8 cellular contexts compared by ENCODE assay signal in the genomic region with DNA sequence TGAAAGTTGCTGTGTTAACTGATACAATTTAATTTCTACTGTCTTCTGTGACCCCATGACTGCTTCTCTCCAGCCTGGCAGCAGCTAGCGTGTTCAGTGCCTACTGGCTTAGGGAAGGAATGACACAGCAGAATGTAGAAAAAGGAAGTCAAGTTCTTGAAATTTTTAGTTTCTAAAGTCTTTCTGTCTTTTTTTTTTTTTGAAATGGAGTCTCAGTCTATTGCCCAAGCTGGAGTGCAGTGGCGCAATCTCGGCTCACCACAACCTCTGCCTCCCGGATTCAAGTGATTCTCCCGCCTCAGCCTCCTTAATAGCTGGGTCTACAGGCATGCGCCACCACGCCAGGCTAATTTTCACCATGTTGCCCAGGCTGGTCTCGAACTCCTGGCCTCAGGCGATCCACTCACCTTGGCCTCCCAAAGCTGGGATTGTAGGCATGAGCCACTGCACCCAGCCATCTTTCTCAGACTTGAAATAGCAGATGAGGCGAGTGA. TPM values are rescaled to one million over a fixed set of nuclear protein-coding genes. Genes with fewer than 3 reads are reported as not detected.
DNase-seq lines count a peak whose midpoint lies in the region; ATAC-seq and TF ChIP-seq lines count a peak whose summit lies in the region.

No MANE protein-coding gene starts in this region.

- H3K4me2 ChIP-seq in OCI-LY3 (ENCODE audit: low read length) = peak overlapping the region; percentile 86

- no peak for TF ChIP-seq CTCF in OCI-LY3 (IDR thresholded peaks at IDR 0.05; ENCODE audit: low read depth, low read length)
- TF ChIP-seq CTCF in gastrocnemius medialis (IDR thresholded peaks at IDR 0.05 in 4 of 5, conservative IDR thresholded peaks at IDR 0.05 in 1 of 5) = no peak

- peak overlapping the region; percentile 52 for H3K9ac ChIP-seq in OCI-LY3 (ENCODE audit: low read length)

- no peak for TF ChIP-seq POLR2A in gastrocnemius medialis (IDR thresholded peaks at IDR 0.05)

- ATAC-seq in activated T-cell treated with anti-CD3 and anti-CD28 coated beads, Interleukin-2, amount 50 U/mL, for 4 hours = no peak
- ATAC-seq in gastrocnemius medialis (peak; percentile 50 to 63), GM19351 (IDR thresholded peaks at IDR 0.05; ENCODE audit: unreplicated experiment) (no peak)

- H3K4me3 ChIP-seq in OCI-LY3 (ENCODE audit: low read length) (peak overlapping the region; percentile 31), gastrocnemius medialis (no peak overlapping the region)

- H3K4me1 ChIP-seq in OCI-LY3 (ENCODE audit: low read length) (peaks cover 42% of the 10 kb centered on the region), gastrocnemius medialis (peaks cover 0 to 8% of the 10 kb centered on the region in 2 donors)

- no peaks in the 10 kb centered on the region for H3K27me3 Mint-ChIP-seq in activated T-cell treated with anti-CD3 and anti-CD28 coated beads, Interleukin-2, amount 50 U/mL, for 4 hours (ENCODE audit: low read depth)

- H4K20me1 ChIP-seq in OCI-LY3 (ENCODE audit: insufficient read depth, low read length) = no peaks in the 10 kb centered on the region

- no peak overlapping the region for H3K4me3 Mint-ChIP-seq in activated T-cell treated with anti-CD3 and anti-CD28 coated beads, Interleukin-2, amount 50 U/mL, for 4 hours

- H2AFZ ChIP-seq in OCI-LY3 (ENCODE audit: low read depth, low read length) = peak overlapping the region; percentile 28

- H3K9me3 Mint-ChIP-seq in activated T-cell treated with anti-CD3 and anti-CD28 coated beads, Interleukin-2, amount 50 U/mL, for 4 hours = no peaks in the 10 kb centered on the region

- peaks cover 37% of the 10 kb centered on the region for H3K4me1 Mint-ChIP-seq in activated T-cell treated with anti-CD3 and anti-CD28 coated beads, Interleukin-2, amount 50 U/mL, for 4 hours (ENCODE audit: low read depth)

- peak; percentile 38 to 40 for DNase-seq in activated T-cell treated with anti-CD3 and anti-CD28 coated beads, Interleukin-2, amount 50 U/mL, for 48 hours
- no peak for DNase-seq in activated T-cell treated with anti-CD3 and anti-CD28 coated beads, Interleukin-2, amount 50 U/mL, for 4 hours
- DNase-seq in fibroblast of gingiva (ENCODE audit: low read depth) (peak; percentile 94), gastrocnemius medialis (peak; percentile 6 to 52), kidney tubule cell (ENCODE audit: low spot score) (no peak), NCI-H2171 (lab: John Stamatoyannopoulos, UW) (no peak)

- in situ Hi-C loops in gastrocnemius medialis (cut with MboI; ENCODE audit: low sequenced_read_pairs in 4 of 4) = no loop called here

- H3K36me3 Mint-ChIP-seq in activated T-cell treated with anti-CD3 and anti-CD28 coated beads, Interleukin-2, amount 50 U/mL, for 4 hours (ENCODE audit: insufficient read depth) = peaks cover 3% of the 10 kb centered on the region

- H3K27me3 ChIP-seq in OCI-LY3 (ENCODE audit: low read depth, low read length) = no peaks in the 10 kb centered on the region
- H3K27me3 ChIP-seq in gastrocnemius medialis = no peaks in the 10 kb centered on the region

- no peaks in the 10 kb centered on the region for H3K36me3 ChIP-seq in OCI-LY3 (replicated peaks; ENCODE audit: low read depth, low read length)
- no peaks in the 10 kb centered on the region for H3K36me3 ChIP-seq in gastrocnemius medialis

- intact Hi-C loops in gastrocnemius medialis (cut with DNase I; ENCODE audit: low total_unique reads) = no loop called here

- H3K27ac ChIP-seq in OCI-LY3 (ENCODE audit: low read length) (peak overlapping the region; percentile 78), gastrocnemius medialis (no peak overlapping the region)

- no peaks in the 10 kb centered on the region for H3K79me2 ChIP-seq in OCI-LY3 (ENCODE audit: low read length)

- H3K9me3 ChIP-seq in OCI-LY3 (ENCODE audit: insufficient read depth, low read length) = no peaks in the 10 kb centered on the region
- no peaks in the 10 kb centered on the region for H3K9me3 ChIP-seq in gastrocnemius medialis

RNA-seq across cellular contexts. Expression of gene TMEM230, which starts 32.4 kb away (rescaled TPM):
- total RNA-seq in activated T-cell treated with anti-CD3 and anti-CD28 coated beads, Interleukin-2, amount 50 U/mL, for 4 hours = 10 to 100 TPM; 54.0 to 63.6 (median 59.7) TPM
- total RNA-seq in gastrocnemius medialis = 10 to 100 TPM; 59.6 to 87.5 (median 76.3) TPM

RNA-seq across cellular contexts. Expression of gene PCNA, which starts 39.3 kb away (rescaled TPM):
- 100 to 1,000 TPM; 368 to 469 (median 411) TPM for total RNA-seq in activated T-cell treated with anti-CD3 and anti-CD28 coated beads, Interleukin-2, amount 50 U/mL, for 4 hours
- total RNA-seq in gastrocnemius medialis = 10 to 100 TPM; 19.1 to 40.0 (median 25.4) TPM

RNA-seq across cellular contexts. Expression of gene CDS2, which starts 46.4 kb away (rescaled TPM):
- total RNA-seq in activated T-cell treated with anti-CD3 and anti-CD28 coated beads, Interleukin-2, amount 50 U/mL, for 4 hours = 10 to 100 TPM; 31.3 to 37.6 (median 35.3) TPM
- 10 to 100 TPM in 3 of 4 donors, 1 to 10 TPM in 1; 9.0 to 18.5 (median 14.5) TPM for total RNA-seq in gastrocnemius medialis

Comparison
In these comparisons a context has a peak if more than half of its experiments do, and no peak if none do; other contexts are left out.
1. DNase-seq: peak in activated T-cell treated with anti-CD3 and anti-CD28 coated beads, Interleukin-2, amount 50 U/mL, for 48 hours (2 of 2), fibroblast of gingiva (single experiment) and gastrocnemius medialis (2 of 2); none in activated T-cell treated with anti-CD3 and anti-CD28 coated beads, Interleukin-2, amount 50 U/mL, for 4 hours (single experiment), kidney tubule cell (single experiment) and NCI-H2171 (single experiment).
2. ATAC-seq: peak in gastrocnemius medialis (2 of 2); none in activated T-cell treated with anti-CD3 and anti-CD28 coated beads, Interleukin-2, amount 50 U/mL, for 4 hours (0 of 2) and GM19351 (single experiment).
3. RNA of gene PCNA, which starts 39.3 kb away (total RNA-seq): 368 to 469 TPM in activated T-cell treated with anti-CD3 and anti-CD28 coated beads, Interleukin-2, amount 50 U/mL, for 4 hours; 19.1 to 40.0 TPM in gastrocnemius medialis; every median in the first group is over 4 times any median in the second.